Comparison of ENCODE assay signal across 11 cellular contexts in genomic region chr19:42876596-42876995, GRCh38. TPM values are rescaled to one million over a fixed set of nuclear protein-coding genes. Genes with fewer than 3 reads are reported as not detected.
DNase-seq lines count a peak whose midpoint lies in the region; TF ChIP-seq lines count a peak whose summit lies in the region.
"Not testable (repeated sequence)": the region's sequence is repeated elsewhere in the genome, so short reads cannot be mapped to it uniquely, and the experiment has no call there.
"Had no signal": no experiment of that assay in that cellular context is flagged by ENCODE, and none has a peak within 500 bp of the region (broad histone marks: within the 10 kb centered on the region; RNA-seq: fewer than 3 reads in every experiment).

No MANE protein-coding gene starts in this region.

- H3K27ac Mint-ChIP-seq in MCF 10A (ENCODE audit: low read depth, unreplicated experiment) = peak overlapping the region; percentile 89

- TF ChIP-seq RAD21 in SK-N-SH (IDR thresholded peaks at IDR 0.05; ENCODE audit: low read length) = not testable (repeated sequence)

- POLR2A ChIA-PET in AG04450 (lab: Yijun Ruan, JAX) = interaction anchor here (0.6 kb wide), 1 partner anchor 54 kb away, joined by 8 read pairs; no protein-coding TSS in a partner anchor
- POLR2A ChIA-PET in SK-N-SH (lab: Yijun Ruan, JAX) = not testable (repeated sequence)
- POLR2A ChIA-PET in MCF 10A (lab: Yijun Ruan, JAX) = interaction anchor here (0.7 kb wide), 1 partner anchor 33 kb away, joined by 3 read pairs; no protein-coding TSS in a partner anchor

- DNase-seq in AG04450 (ENCODE audit: low read depth, low spot score); SK-N-SH; MCF 10A (ENCODE audit: unreplicated experiment): not testable (repeated sequence)
- peak; percentile 69 for DNase-seq in GM23248
- peak; percentile 77 for DNase-seq in MG63
- peak in 1 of 2 donors; percentile 84 for DNase-seq in fibroblast of lung (ENCODE audit: low read depth in 2 of 2)
- peak; percentile 41 for DNase-seq in kidney glomerular epithelial cell (lab: John Stamatoyannopoulos, UW)
- peak; percentile 54 for DNase-seq in retinal pigment epithelial cell (ENCODE audit: low read depth)

- H3K27me3 Mint-ChIP-seq in MCF 10A (ENCODE audit: insufficient read depth, unreplicated experiment) = not testable (repeated sequence)

- not testable (repeated sequence) for H3K9me3 ChIP-seq in AG04450 (ENCODE audit: control insufficient read depth, insufficient read depth, low read length); GM23248 (ENCODE audit: low read depth); MG63; SK-N-SH; fibroblast of lung (ENCODE audit: control insufficient read depth, insufficient read depth, low read depth, low read length)

- H2AFZ ChIP-seq in GM23248; SK-N-SH (ENCODE audit: low read depth); fibroblast of lung (ENCODE audit: low read length): not testable (repeated sequence)

- not testable (repeated sequence) for H3K36me3 ChIP-seq in GM23248 (ENCODE audit: low read depth); SK-N-SH (replicated peaks in 1 of 2; ENCODE audit: control insufficient read depth in 1 of 2, insufficient read depth in 2 of 2, low read length in 1 of 2); fibroblast of lung (ENCODE audit: control insufficient read depth, insufficient read depth, low read length)
- peaks cover 20% of the 10 kb centered on the region; the same call in 1 of the 2 replicates for H3K36me3 ChIP-seq in MG63

- not testable (repeated sequence) for H3K36me3 Mint-ChIP-seq in MCF 10A (ENCODE audit: insufficient read depth, unreplicated experiment)

- not testable (repeated sequence) for H3K4me3 ChIP-seq in AG04450 (ENCODE audit: low read depth, low read length); GM23248; MG63; SK-N-SH (ENCODE audit: low read depth in 2 of 2, low read length in 1 of 2); fibroblast of lung (replicated peaks in 1 of 4; ENCODE audit: control extremely low read depth in 1 of 4, insufficient read depth in 1 of 4, low read depth in 3 of 4, low read length in 4 of 4); retinal pigment epithelial cell (ENCODE audit: low read length)

- H3K9ac ChIP-seq in GM23248 (peak overlapping the region; percentile 46), SK-N-SH (peak overlapping the region; percentile 61; the same call in 1 of the 2 replicates)
- not testable (repeated sequence) for H3K9ac ChIP-seq in fibroblast of lung (ENCODE audit: insufficient read depth, low read length)

- H3K4me3 Mint-ChIP-seq in MCF 10A (ENCODE audit: unreplicated experiment) = not testable (repeated sequence)

- not testable (repeated sequence) for TF ChIP-seq CTCF in AG04450 (IDR thresholded peaks at IDR 0.05; ENCODE audit: low read depth, low read length); SK-N-SH (IDR thresholded peaks at IDR 0.05); MCF 10A (IDR thresholded peaks at IDR 0.05; ENCODE audit: unreplicated experiment); fibroblast of lung (conservative IDR thresholded peaks at IDR 0.05 in 1 of 2, IDR thresholded peaks at IDR 0.05 in 1 of 2; ENCODE audit: low read depth in 1 of 2, low read length in 2 of 2); retinal pigment epithelial cell (conservative IDR thresholded peaks at IDR 0.05; ENCODE audit: low read depth, low read length)

- not testable (repeated sequence) for TF ChIP-seq EP300 in SK-N-SH (IDR thresholded peaks at IDR 0.05; ENCODE audit: borderline replicate concordance in 1 of 2, low read depth in 1 of 2, low read length in 1 of 2)

- intact Hi-C loops in MCF 10A (cut with micrococcal nuclease) = not testable (repeated sequence)

- not testable (repeated sequence) for H3K9me2 ChIP-seq in GM23248 (ENCODE audit: insufficient read depth); SK-N-SH

- not testable (repeated sequence) for BruUV-seq in MCF 10A (replicated peaks; lab: Mats Ljungman, UMichigan)

- peak overlapping the region; percentile 96 for H3K27ac ChIP-seq in AG04450 (ENCODE audit: low read depth, low read length)
- H3K27ac ChIP-seq in GM23248 = peak overlapping the region; percentile 87
- peak overlapping the region in 1 of 2 experiments; percentile 88; a peak in 2 of 4 replicates for H3K27ac ChIP-seq in SK-N-SH (ENCODE audit: low read depth in 2 of 2, low read length in 1 of 2)
- H3K27ac ChIP-seq in fibroblast of lung (ENCODE audit: insufficient read depth, low read length) = peak overlapping the region; percentile 89

- H4K20me1 ChIP-seq in GM23248 (ENCODE audit: insufficient read depth); SK-N-SH (ENCODE audit: insufficient read depth); fibroblast of lung (ENCODE audit: control insufficient read depth, extremely low read depth, insufficient read depth, low read length): not testable (repeated sequence)

- CTCF ChIA-PET in AG04450 (lab: Charles Lee) = interaction anchor here (1.6 kb wide), 1 partner anchor 9 kb away, joined by 7 read pairs; no protein-coding TSS in a partner anchor
- CTCF ChIA-PET in SK-N-SH (lab: Yijun Ruan, JAX) = not testable (repeated sequence)
- CTCF ChIA-PET in MCF 10A (lab: Yijun Ruan, JAX) = interaction anchor here (0.6 to 1.0 kb wide), 2 partner anchors 9 to 632 kb away, joined by 3 to 6 read pairs; no protein-coding TSS in a partner anchor

- H3F3A ChIP-seq in GM23248 (ENCODE audit: insufficient read depth) (peaks cover 41% of the 10 kb centered on the region), SK-N-SH (replicated peaks; ENCODE audit: insufficient read depth) (peaks cover 20% of the 10 kb centered on the region)

- H3K4me2 ChIP-seq in GM23248 (ENCODE audit: unreplicated experiment) = peak overlapping the region; percentile 41
- H3K4me2 ChIP-seq in SK-N-SH; fibroblast of lung (ENCODE audit: extremely low read depth, insufficient read depth, low read length): not testable (repeated sequence)

- H3K27me3 ChIP-seq in AG04450 (ENCODE audit: control insufficient read depth, insufficient read depth, low read length); GM23248 (replicated peaks; ENCODE audit: insufficient read depth); MG63; SK-N-SH (ENCODE audit: insufficient read depth); fibroblast of lung (ENCODE audit: control insufficient read depth, insufficient read depth, low read length): not testable (repeated sequence)

- peaks cover 40% of the 10 kb centered on the region for H3K4me1 ChIP-seq in GM23248 (ENCODE audit: insufficient read depth)
- H3K4me1 ChIP-seq in SK-N-SH (ENCODE audit: control insufficient read depth in 1 of 2, insufficient read depth in 2 of 2, low read depth in 1 of 2, low read length in 1 of 2) = peaks cover 0 to 18% of the 10 kb centered on the region in 2 experiments; a peak in 1 of 4 replicates
- H3K4me1 ChIP-seq in fibroblast of lung (ENCODE audit: control insufficient read depth, extremely low read depth, insufficient read depth, low read length) = peaks cover 20% of the 10 kb centered on the region

- in situ Hi-C loops in GM23248 (cut with MboI) = not testable (repeated sequence)

- not testable (repeated sequence) for H3K79me2 ChIP-seq in GM23248 (ENCODE audit: insufficient read depth); SK-N-SH (ENCODE audit: insufficient read depth); fibroblast of lung (ENCODE audit: control insufficient read depth, insufficient read depth, low read length)

- H3K4me1 Mint-ChIP-seq in MCF 10A (ENCODE audit: insufficient read depth, unreplicated experiment) = peaks cover 29% of the 10 kb centered on the region

- H3K9me3 Mint-ChIP-seq in MCF 10A (ENCODE audit: unreplicated experiment) = not testable (repeated sequence)

TF ChIP-seq in SK-N-SH, 30 proteins besides CTCF, POLR2A, EP300 and RAD21:
- TF ChIP-seq TCF12 (IDR thresholded peaks at IDR 0.05) = 0 out of 2 replicates have a peak, but pooled peaks have one; percentile 27
- peak; percentile 10; the same call in 1 of the 2 replicates for TF ChIP-seq FOSL2 (IDR thresholded peaks at IDR 0.05; ENCODE audit: borderline replicate concordance, low read depth)

RNA-seq across cellular contexts. Expression of gene PSG1, which starts 2.9 kb away (rescaled TPM):
- polyA plus RNA-seq in AG04450 (2011; rRNA removed) (2.1 and 2.4 TPM in 2 replicates), GM23248 (2016; fragmentation: Nextera tagmentation; extraction: Ambion mirVana) (2.5 and 3.0 TPM in 2 replicates), SK-N-SH (2012; rRNA removed) (0.18 and 0.19 TPM in 2 replicates), fibroblast of lung (16.4 and 23.3 TPM in 2 replicates)
- polyA minus RNA-seq in AG04450 (2011; rRNA and poly(A)+ RNA removed) = 0.61 and 1.7 TPM in 2 replicates
- 0.13 and 0.54 TPM in 2 replicates for total RNA-seq in GM23248 (2014; rRNA removed; shearing (Covaris generic))
- total RNA-seq in MG63 (2014; rRNA removed; shearing (Covaris generic); ENCODE audit: low replicate concordance) = not detected in 2 replicates
- polyA plus RNA-seq in SK-N-SH (2012; cell fraction: cytosol; rRNA removed) = 0.12 and 0.14 TPM in 2 replicates
- 0.09 and 0.48 TPM in 2 replicates for polyA plus RNA-seq in SK-N-SH (2012; cell fraction: nucleus; rRNA removed)
- total RNA-seq in MCF 10A (2022) (not detected in 2 replicates), fibroblast of lung (0.51 and 1.3 TPM in 2 replicates)
- polyA plus RNA-seq in fibroblast of lung (2012) = 19.7 and 26.0 TPM in 2 replicates
- 10.3 and 15.5 TPM in 2 replicates for polyA minus RNA-seq in fibroblast of lung (ENCODE audit: low replicate concordance)
- total RNA-seq: Calu3; CD4-positive, alpha-beta memory T cell; OCI-LY7 had no signal
- polyA plus RNA-seq: CD4-positive, alpha-beta memory T cell had no signal

RNA-seq across cellular contexts. Expression of gene PSG6, which starts 41.1 kb away (rescaled TPM):
- not detected in 2 replicates for polyA plus RNA-seq in AG04450 (2011; rRNA removed)
- polyA minus RNA-seq in AG04450 (2011; rRNA and poly(A)+ RNA removed) = not detected in 2 replicates
- not detected in 2 replicates for total RNA-seq in GM23248 (2014; rRNA removed; shearing (Covaris generic))
- 1.2 and 1.8 TPM in 2 replicates for polyA plus RNA-seq in GM23248 (2016; fragmentation: Nextera tagmentation; extraction: Ambion mirVana)
- not detected in 2 replicates for total RNA-seq in MG63 (2014; rRNA removed; shearing (Covaris generic); ENCODE audit: low replicate concordance)
- 0.05 TPM in 1 of 2 replicates, not detected in the other for polyA plus RNA-seq in SK-N-SH (2012; rRNA removed)
- polyA plus RNA-seq in SK-N-SH (2012; cell fraction: cytosol; rRNA removed) = not detected in 2 replicates
- polyA plus RNA-seq in SK-N-SH (2012; cell fraction: nucleus; rRNA removed) = 0.06 and 0.07 TPM in 2 replicates
- total RNA-seq in MCF 10A (2022) = not detected in 2 replicates
- 0.17 TPM in 1 of 2 replicates, not detected in the other for total RNA-seq in fibroblast of lung
- 0.18 and 0.76 TPM in 2 replicates for polyA plus RNA-seq in fibroblast of lung
- polyA plus RNA-seq in fibroblast of lung (2012) = 0.15 and 0.61 TPM in 2 replicates
- polyA minus RNA-seq in fibroblast of lung (ENCODE audit: low replicate concordance) = not detected in 2 replicates
- total RNA-seq: Calu3; CD4-positive, alpha-beta memory T cell had no signal
- polyA plus RNA-seq: CD4-positive, alpha-beta memory T cell had no signal
